10 cellular contexts compared by ENCODE assay signal in genomic region chr7:107505997-107506682, GRCh38. TPM values are rescaled to one million over a fixed set of nuclear protein-coding genes. Genes with fewer than 3 reads are reported as not detected.
A peak's percentile ranks its signal among the peaks of the same experiment; 100 is the strongest.
DNase-seq lines count a peak whose midpoint lies in the region; ATAC-seq and TF ChIP-seq lines count a peak whose summit lies in the region.
"Had no signal": no experiment of that assay in that cellular context is flagged by ENCODE, and none has a peak within 500 bp of the region (broad histone marks: within the 10 kb centered on the region; RNA-seq: fewer than 3 reads in every experiment).

No MANE protein-coding gene starts in this region.

- H3K9ac ChIP-seq in Karpas-422 (ENCODE audit: low read length) (no peak overlapping the region), trophoblast cell (ENCODE audit: low read length) (no peak overlapping the region)

- no peak for ATAC-seq in HG02852 (IDR thresholded peaks at IDR 0.05; ENCODE audit: unreplicated experiment)
- no peak for ATAC-seq in HG02642 (IDR thresholded peaks at IDR 0.05; ENCODE audit: poor library complexity, unreplicated experiment)

- H3K36me3 ChIP-seq in Karpas-422 (ENCODE audit: insufficient read depth, low read length), result no peaks in the 10 kb centered on the region
- peaks cover 2 to 6% of the 10 kb centered on the region in 2 experiments for H3K36me3 ChIP-seq in trophoblast cell (ENCODE audit: control insufficient read depth in 1 of 2, insufficient read depth in 2 of 2, low read length in 2 of 2)

- H3K18ac ChIP-seq in trophoblast cell (ENCODE audit: low read length), result no peak overlapping the region

- H3K4me1 ChIP-seq in Karpas-422 (ENCODE audit: low read length), result peaks cover 7% of the 10 kb centered on the region
- peaks cover 4 to 10% of the 10 kb centered on the region in 2 experiments for H3K4me1 ChIP-seq in trophoblast cell (ENCODE audit: control insufficient read depth in 1 of 2, insufficient read depth in 2 of 2, low read length in 2 of 2)

- no peaks in the 10 kb centered on the region for H3K27me3 ChIP-seq in Karpas-422 (ENCODE audit: low read length)
- no peaks in the 10 kb centered on the region for H3K27me3 ChIP-seq in trophoblast cell (ENCODE audit: insufficient read depth, low read length)

- no peaks in the 10 kb centered on the region for H3K9me3 ChIP-seq in Karpas-422 (ENCODE audit: low read length)
- peaks cover 3% of the 10 kb centered on the region for H3K9me3 ChIP-seq in trophoblast cell (ENCODE audit: insufficient read depth, low read depth, low read length)

- H2AFZ ChIP-seq in Karpas-422 (ENCODE audit: low read length) (no peak overlapping the region), trophoblast cell (ENCODE audit: insufficient read depth, low read length, poor library complexity) (no peak overlapping the region)

- H3K14ac ChIP-seq in trophoblast cell (ENCODE audit: low read length), result no peak overlapping the region

- H2AK5ac ChIP-seq in trophoblast cell (ENCODE audit: low read length), result no peak overlapping the region

- no peaks in the 10 kb centered on the region for H3K79me1 ChIP-seq in trophoblast cell (ENCODE audit: low read length)

- H3K27ac ChIP-seq in Karpas-422 (ENCODE audit: low read length) (no peak overlapping the region), trophoblast cell (ENCODE audit: low read depth, low read length) (no peak overlapping the region)

- no peak overlapping the region for H2BK12ac ChIP-seq in trophoblast cell (ENCODE audit: low read length)

- H2BK120ac ChIP-seq in trophoblast cell (ENCODE audit: insufficient read depth, low read length, poor library complexity), result no peak overlapping the region

- H3K4me2 ChIP-seq in Karpas-422 (ENCODE audit: low read depth, low read length, poor library complexity, severe bottlenecking) (no peak overlapping the region), trophoblast cell (ENCODE audit: low read length) (peak overlapping the region; percentile 14)

- H3K4ac ChIP-seq in trophoblast cell (ENCODE audit: low read depth, low read length), result no peak overlapping the region

- no peaks in the 10 kb centered on the region for H3K9me2 ChIP-seq in Karpas-422 (replicated peaks; ENCODE audit: insufficient read depth, low read length)

- peaks cover 17% of the 10 kb centered on the region for H4K20me1 ChIP-seq in Karpas-422 (ENCODE audit: insufficient read depth, low read depth, low read length)

- no peak overlapping the region for H2BK5ac ChIP-seq in trophoblast cell (ENCODE audit: low read depth, low read length, poor library complexity)

- WGBS in trophoblast cell (ENCODE audit: extremely low coverage, insufficient coverage, insufficient read length), result no CpG with 5 or more reads among the region's 2 CpGs

- H3K4me3 ChIP-seq in Karpas-422 (ENCODE audit: low read length) (no peak overlapping the region), cardiac fibroblast (replicated peaks in 1 of 2; ENCODE audit: low read depth in 2 of 2, low read length in 2 of 2) (no peak overlapping the region), trophoblast cell (ENCODE audit: low read depth, low read length) (no peak overlapping the region)

- H4K8ac ChIP-seq in trophoblast cell (ENCODE audit: low read depth, low read length), result no peak overlapping the region

- in situ Hi-C loops in KBM-7 (cut with MboI; ENCODE audit: low pct_unique_long_range_greater_than_20kb, low sequenced_read_pairs), result no loop called here

- H4K12ac ChIP-seq in trophoblast cell (ENCODE audit: low read depth, low read length), result no peak overlapping the region

- no peak overlapping the region for H3K23ac ChIP-seq in trophoblast cell (ENCODE audit: low read length)

- TF ChIP-seq CTCF in cardiac fibroblast (IDR thresholded peaks at IDR 0.05; ENCODE audit: low read depth, low read length), result no peak

- no peak overlapping the region for H4K91ac ChIP-seq in trophoblast cell (ENCODE audit: low read depth, low read length)

- DNase-seq in Karpas-422 (peak; percentile 51), NCI-H226 (peak; percentile 53), cardiac fibroblast (ENCODE audit: low read depth in 2 of 2) (peak; percentile 7 to 31), trophoblast cell (peak; percentile 59 to 86), KBM-7 (no peak)
- DNase-seq: HFFc6, naive B cell, NCI-H524 had no signal

- no peaks in the 10 kb centered on the region for H3K79me2 ChIP-seq in Karpas-422 (ENCODE audit: low read length)
- no peaks in the 10 kb centered on the region for H3K79me2 ChIP-seq in trophoblast cell (ENCODE audit: control insufficient read depth, insufficient read depth, low read length, poor library complexity)

RNA-seq across cellular contexts. Expression of gene GPR22, which starts 36.3 kb away (rescaled TPM):
- total RNA-seq in Karpas-422 (2014; rRNA removed; shearing (Covaris generic); ENCODE audit: low replicate concordance), result not detected in 2 replicates
- polyA plus RNA-seq in trophoblast cell (2013), result not detected in 2 replicates
- total RNA-seq: HFFc6 had no signal

RNA-seq across cellular contexts. Expression of gene COG5, which starts 57.6 kb away (rescaled TPM):
- total RNA-seq in Karpas-422 (2014; rRNA removed; shearing (Covaris generic); ENCODE audit: low replicate concordance), result 56.1 and 78.0 TPM in 2 replicates
- 14.5 and 16.5 TPM in 2 replicates for polyA plus RNA-seq in trophoblast cell (2013)

RNA-seq across cellular contexts. Expression of gene DUS4L, which starts 57.6 kb away (rescaled TPM):
- total RNA-seq in Karpas-422 (2014; rRNA removed; shearing (Covaris generic); ENCODE audit: low replicate concordance), result 24.4 and 26.5 TPM in 2 replicates
- polyA plus RNA-seq in trophoblast cell (2013), result 5.5 and 5.7 TPM in 2 replicates
